8 cellular contexts compared by ENCODE assay signal in the genomic region with DNA sequence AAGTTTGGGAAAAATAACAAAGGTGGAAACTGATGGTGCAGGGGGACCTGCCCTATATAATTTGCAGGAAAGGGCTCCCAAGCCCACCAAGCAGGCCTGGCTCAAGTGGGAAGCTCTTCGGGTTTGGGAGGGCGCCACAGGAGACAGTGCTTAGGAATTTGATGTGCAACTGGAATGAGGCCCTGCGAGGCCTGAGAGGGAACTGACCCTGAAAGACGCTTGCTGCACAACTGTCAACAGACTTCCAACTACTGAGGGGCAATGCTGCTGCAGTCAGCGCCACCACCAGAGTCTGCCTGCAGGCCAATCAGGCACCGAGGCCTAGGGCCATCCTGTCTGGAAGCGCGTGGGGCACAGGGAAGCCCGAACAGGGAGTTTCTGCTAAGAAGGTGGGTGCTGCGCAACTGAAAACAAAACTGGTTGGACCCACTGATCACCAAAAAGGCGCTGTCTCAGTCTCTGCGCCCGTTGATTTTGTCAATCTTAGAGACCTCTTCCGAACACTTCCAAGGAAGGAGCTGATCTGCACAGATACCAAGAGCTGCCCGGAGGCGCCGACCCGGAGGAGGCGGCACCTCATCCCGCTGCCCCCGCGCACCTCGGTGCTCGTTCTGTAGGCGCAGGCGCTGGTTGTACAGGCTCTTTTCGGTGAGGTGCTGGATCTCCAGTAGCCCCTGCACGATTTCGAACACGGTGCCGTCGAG. TPM values are rescaled to one million over a fixed set of nuclear protein-coding genes. Genes with fewer than 3 reads are reported as not detected.
DNase-seq lines count a peak whose midpoint lies in the region; ATAC-seq, FAIRE-seq and TF ChIP-seq lines count a peak whose summit lies in the region.

No MANE protein-coding gene starts in this region.

- no peak; a peak in 1 of 4 replicates for TF ChIP-seq RAD21 in K562 (CRISPR knock-in tag; conservative IDR thresholded peaks at IDR 0.05 in 1 of 2, IDR thresholded peaks at IDR 0.05 in 1 of 2)

- no peaks in the 10 kb centered on the region; the same call in 1 of the 2 replicates for H3K9me3 ChIP-seq in K562 (replicated peaks; ENCODE audit: control insufficient read depth, insufficient read depth, low read depth, low read length)
- H3K9me3 ChIP-seq in spleen: no peaks in the 10 kb centered on the region

- intact Hi-C loops in K562 (cut with micrococcal nuclease): no loop called here
- intact Hi-C loops in spleen (cut with DNase I; ENCODE audit: low total_unique reads): no loop called here

- H4K20me1 ChIP-seq in K562 (replicated peaks; ENCODE audit: control insufficient read depth, insufficient read depth, low read length): peaks cover 16% of the 10 kb centered on the region

- TF ChIP-seq CTCF in BJ (IDR thresholded peaks at IDR 0.05; ENCODE audit: insufficient read depth, low read depth, low read length): no peak
- TF ChIP-seq CTCF in K562 (IDR thresholded peaks at IDR 0.05 in 2 of 3, conservative IDR thresholded peaks at IDR 0.05 in 1 of 3; ENCODE audit: insufficient read depth in 2 of 3, low read depth in 1 of 3, low read length in 3 of 3): no peak
- no peak for TF ChIP-seq CTCF in spleen (IDR thresholded peaks at IDR 0.05 in 8 of 11, conservative IDR thresholded peaks at IDR 0.05 in 3 of 11)

- H3K36me3 ChIP-seq in BJ (ENCODE audit: control insufficient read depth, insufficient read depth, low read length) (peaks cover 1% of the 10 kb centered on the region; the same call in 1 of the 2 replicates), K562 (ENCODE audit: control insufficient read depth, insufficient read depth, low read length) (peaks cover 3% of the 10 kb centered on the region; the same call in 1 of the 3 replicates), spleen (peaks cover 0 to 16% (median 0%) of the 10 kb centered on the region in 6 donors)

- CTCF ChIA-PET in BJ (lab: Yijun Ruan, JAX): interaction anchor here (1.1 to 1.5 kb wide), 2 partner anchors 60 to 163 kb away, joined by 3 to 9 read pairs; no protein-coding TSS in a partner anchor
- CTCF ChIA-PET in K562 (lab: Yijun Ruan, JAX; ENCODE audit: low intra/inter-chr PET ratio): no interaction called here

- FAIRE-seq in K562 (lab: Jason Lieb, UNC): peak; percentile 69

- H3K79me2 ChIP-seq in K562 (ENCODE audit: control insufficient read depth, insufficient read depth, low read length): peaks cover 27% of the 10 kb centered on the region

- H3K27ac ChIP-seq in K562 (ENCODE audit: extremely low read depth, low read depth, low read length): peak overlapping the region; percentile 75
- peak overlapping the region; percentile 75 to 93 (median 82) for H3K27ac ChIP-seq in spleen

- no peak for TF ChIP-seq POLR2A in K562 (conservative IDR thresholded peaks at IDR 0.05)
- TF ChIP-seq POLR2A in spleen (IDR thresholded peaks at IDR 0.05): no peak

- 2% methylated on average over 32 of the region's 32 CpGs for WGBS in K562 (ENCODE audit: insufficient coverage, low coverage, missing lambda C conversion rate)
- WGBS in spleen, 5 donors: 6 to 15% (median 8%) methylated on average over 16 to 32 of the region's 32 CpGs

- H3K4me2 ChIP-seq in K562 (ENCODE audit: insufficient read depth, low read length): peak overlapping the region; percentile 91

- H3K9ac ChIP-seq in K562 (ENCODE audit: insufficient read depth in 1 of 2, low read depth in 2 of 2, low read length in 2 of 2): peak overlapping the region; percentile 77 to 97

- peak; percentile 13 for ATAC-seq in GM19324 (IDR thresholded peaks at IDR 0.05; ENCODE audit: low FRiP score, unreplicated experiment)
- ATAC-seq in K562: peak; percentile 42

- peak overlapping the region; percentile 98 for H2AFZ ChIP-seq in K562 (ENCODE audit: low read depth, low read length)

- POLR2A ChIA-PET in BJ (lab: Charles Lee) (no interaction called here), K562 (lab: Yijun Ruan, JAX) (interaction anchor here (0.6 to 3.3 kb wide), 23 partner anchors 9 to 526 kb away, joined by 3 to 19 read pairs (median 3); partner anchors contain the start of gene ZNF74)

- H3K4me1 ChIP-seq in K562 (replicated peaks in 1 of 2; ENCODE audit: control insufficient read depth in 2 of 2, insufficient read depth in 2 of 2, low read length in 2 of 2) (peaks cover 29 to 63% of the 10 kb centered on the region in 2 experiments), spleen (peaks cover 11 to 60% (median 41%) of the 10 kb centered on the region in 6 donors)

- BruUV-seq in K562 (replicated peaks; lab: Mats Ljungman, UMichigan): no TSS peak

- TF ChIP-seq EP300 in K562 (IDR thresholded peaks at IDR 0.05; ENCODE audit: low read length): no peak; the same call in 1 of the 2 replicates

- H3K27me3 ChIP-seq in BJ (ENCODE audit: control insufficient read depth, insufficient read depth, low read length) (no peaks in the 10 kb centered on the region), K562 (ENCODE audit: control insufficient read depth in 2 of 2, insufficient read depth in 2 of 2, low read length in 2 of 2) (no peaks in the 10 kb centered on the region), spleen (replicated peaks in 1 of 7) (no peaks in the 10 kb centered on the region)

- no peak for DNase-seq in BJ (ENCODE audit: low read depth)
- DNase-seq in LHCN-M2 (ENCODE audit: low read depth): peak; percentile 23
- peak; percentile 71 to 87 (median 80) for DNase-seq in K562 (ENCODE audit: extremely low read depth in 1 of 4, low spot score in 3 of 4)
- peak; percentile 27 for DNase-seq in inferior parietal cortex (ENCODE audit: extremely low spot score)
- DNase-seq in spleen: peak; percentile 56
- DNase-seq in NCI-H1436 treated with DMSO at 0.1 percent for 48 hours (lab: John Stamatoyannopoulos, UW): no peak
- no peak for DNase-seq in dedifferentiated amniotic fluid mesenchymal stem cell (ENCODE audit: extremely low spot score)

- H3K4me3 ChIP-seq in BJ (ENCODE audit: low read depth, low read length) (peak overlapping the region; percentile 94), K562 (peak overlapping the region; percentile 71), spleen (peak overlapping the region; percentile 84 to 98 (median 92))

- in situ Hi-C loops in K562 (cut with MboI): loop anchor here (25.0 kb wide), 1 partner anchor 1907 kb away; no protein-coding TSS in a partner anchor

- no peaks in the 10 kb centered on the region for H3K9me1 ChIP-seq in K562 (ENCODE audit: control insufficient read depth, insufficient read depth, low read length)

RNA-seq across cellular contexts. Expression of gene DGCR6L, which starts 0.7 kb away (rescaled TPM):
- 38.9 and 65.8 TPM in 2 replicates for polyA plus RNA-seq in BJ (2011; rRNA removed)
- polyA minus RNA-seq in BJ (2011; rRNA and poly(A)+ RNA removed): 19.9 and 21.3 TPM in 2 replicates
- total RNA-seq in LHCN-M2 (2014; rRNA removed): 78.0 and 82.5 TPM in 2 replicates
- 85.4 TPM for polyA plus RNA-seq in LHCN-M2 (2012)
- total RNA-seq in K562 (2011; cell fraction: chromatin; rRNA removed; ENCODE audit: low replicate concordance): 5.8 and 25.8 TPM in 2 replicates
- 37.9 and 39.6 TPM in 2 replicates for total RNA-seq in K562 (2011; cell fraction: nucleolus; rRNA removed)
- total RNA-seq in K562 (2011; cell fraction: nucleoplasm; rRNA removed): 19.9 and 28.5 TPM in 2 replicates
- total RNA-seq in K562 (2014; rRNA removed): 151 and 163 TPM in 2 replicates
- 14.1 and 20.0 TPM in 2 replicates for total RNA-seq in K562 (2014; rRNA removed; fragmentation: Illumina TruSeq; extraction: Trizol)
- total RNA-seq in K562 (2015; rRNA removed; fragmentation: Illumina TruSeq; extraction: Trizol): 78.1 and 78.6 TPM in 2 replicates
- 95.3 and 101 TPM in 2 replicates for total RNA-seq in K562 (2021)
- polyA plus RNA-seq in K562 (2011; rRNA removed): 51.0 and 88.0 TPM in 2 replicates
- polyA plus RNA-seq in K562 (2011; cell fraction: cytosol; rRNA removed): 116 and 204 TPM in 2 replicates
- polyA plus RNA-seq in K562 (2011; cell fraction: nucleus; rRNA removed): 72.9 and 95.1 TPM in 2 replicates
- 80.6 and 161 TPM in 2 replicates for polyA plus RNA-seq in K562 (2012)
- polyA plus RNA-seq in K562 (2014; fragmentation: Illumina TruSeq; extraction: Trizol): 40.4 and 66.5 TPM in 2 replicates
- 1 to 10 TPM; 3.6 to 8.1 TPM for polyA plus RNA-seq in K562 (2014; fragmentation: Nextera tagmentation; extraction: Ambion mirVana)
- 113 and 117 TPM in 2 replicates for polyA plus RNA-seq in K562 (2014; rRNA removed)
- 14.8 and 17.4 TPM in 2 replicates for polyA minus RNA-seq in K562 (2011; rRNA and poly(A)+ RNA removed)
- polyA minus RNA-seq in K562 (2011; cell fraction: cytosol; rRNA and poly(A)+ RNA removed): 35.4 and 39.9 TPM in 2 replicates
- polyA minus RNA-seq in K562 (2011; cell fraction: nucleus; rRNA and poly(A)+ RNA removed): 29.2 and 43.1 TPM in 2 replicates
- total RNA-seq in spleen: 10 to 100 TPM; 25.6 to 49.9 (median 32.4) TPM
- 10 to 100 TPM; 50.0 to 70.0 (median 66.1) TPM for polyA plus RNA-seq in spleen

RNA-seq across cellular contexts. Expression of gene RTN4R, which starts 51.1 kb away (rescaled TPM):
- polyA plus RNA-seq in BJ (2011; rRNA removed) (0.40 and 0.77 TPM in 2 replicates), K562 (2011; rRNA removed) (1.3 and 4.4 TPM in 2 replicates), K562 (2014; fragmentation: Illumina TruSeq; extraction: Trizol) (0.46 TPM in 1 of 2 replicates, not detected in the other), K562 (2014; fragmentation: Nextera tagmentation; extraction: Ambion mirVana) (under 1 TPM in 1 of 2 experiments, not detected in 1; 0.04 TPM), K562 (2014; rRNA removed) (1.2 and 2.3 TPM in 2 replicates), spleen (1 to 10 TPM; 1.5 to 6.5 (median 2.8) TPM)
- 0.28 and 0.41 TPM in 2 replicates for polyA minus RNA-seq in BJ (2011; rRNA and poly(A)+ RNA removed)
- total RNA-seq in LHCN-M2 (2014; rRNA removed) (0.63 TPM in 1 of 2 replicates, not detected in the other), K562 (2014; rRNA removed) (1.5 and 2.3 TPM in 2 replicates), K562 (2014; rRNA removed; fragmentation: Illumina TruSeq; extraction: Trizol) (not detected in 2 replicates), K562 (2015; rRNA removed; fragmentation: Illumina TruSeq; extraction: Trizol) (0.41 and 0.43 TPM in 2 replicates), K562 (2021) (2.8 and 3.0 TPM in 2 replicates), spleen (10 to 100 TPM in 2 of 7 donors, 1 to 10 TPM in 5; 4.5 to 11.8 (median 7.0) TPM)
- 0.10 TPM for polyA plus RNA-seq in LHCN-M2 (2012)
- 0.62 and 4.8 TPM in 2 replicates for total RNA-seq in K562 (2011; cell fraction: chromatin; rRNA removed; ENCODE audit: low replicate concordance)
- total RNA-seq in K562 (2011; cell fraction: nucleolus; rRNA removed): 7.4 and 9.8 TPM in 2 replicates
- 3.2 and 3.7 TPM in 2 replicates for total RNA-seq in K562 (2011; cell fraction: nucleoplasm; rRNA removed)
- polyA plus RNA-seq in K562 (2011; cell fraction: cytosol; rRNA removed): 5.9 and 9.9 TPM in 2 replicates
- polyA plus RNA-seq in K562 (2011; cell fraction: nucleus; rRNA removed): 2.9 and 3.5 TPM in 2 replicates
- 2.9 and 4.6 TPM in 2 replicates for polyA plus RNA-seq in K562 (2012)
- polyA minus RNA-seq in K562 (2011; rRNA and poly(A)+ RNA removed): 1.0 and 1.5 TPM in 2 replicates
- polyA minus RNA-seq in K562 (2011; cell fraction: cytosol; rRNA and poly(A)+ RNA removed): 5.1 and 13.6 TPM in 2 replicates
- polyA minus RNA-seq in K562 (2011; cell fraction: nucleus; rRNA and poly(A)+ RNA removed): 0.40 and 1.3 TPM in 2 replicates

Comparison
In these comparisons a context has a peak if more than half of its experiments do, and no peak if none do; other contexts are left out.
1. DNase-seq: peak in LHCN-M2 (single experiment), K562 (4 of 4), inferior parietal cortex (single experiment) and spleen (single experiment); none in BJ (single experiment), NCI-H1436 treated with DMSO at 0.1 percent for 48 hours (single experiment) and dedifferentiated amniotic fluid mesenchymal stem cell (single experiment).
2. Peak in every context shown above with its lines, with median percentiles within 50 percentile points of each other: H3K4me3 ChIP-seq.